ENCODE assay signal across 20 cellular contexts in genomic region chr3:143349455-143349854, GRCh38.
DNase-seq lines count a peak whose midpoint lies in the region; ATAC-seq lines count a peak whose summit lies in the region.
"Had no signal": no experiment of that assay in that cellular context is flagged by ENCODE, and none has a peak within 500 bp of the region (broad histone marks: within the 10 kb centered on the region; RNA-seq: fewer than 3 reads in every experiment).

No MANE protein-coding gene starts in this region.

- H3K27me3 Mint-ChIP-seq in T-cell: no peaks in the 10 kb centered on the region
- H3K27me3 Mint-ChIP-seq in stimulated activated naive CD8-positive, alpha-beta T cell treated with anti-CD3 and anti-CD28 coated beads, Interleukin-15, amount 100 ng/mL, for 72 hours: no peaks in the 10 kb centered on the region
- H3K27me3 Mint-ChIP-seq: central memory CD8-positive, alpha-beta T cell had no signal

- DNase-seq in activated naive CD4-positive, alpha-beta T cell treated with anti-CD3 and anti-CD28 coated beads, Interleukin-2, amount 50 U/mL, for 72 hours (ENCODE audit: low spot score in 2 of 2): no peak
- no peak for DNase-seq in activated naive CD4-positive, alpha-beta T cell (lab: John Stamatoyannopoulos, UW)
- DNase-seq in T-cell (no peak), DMS153 treated with DMSO at 0.1 percent for 48 hours (lab: John Stamatoyannopoulos, UW; ENCODE audit: unreplicated experiment) (no peak), NCI-H345 treated with DMSO at 0.1 percent for 48 hours (lab: John Stamatoyannopoulos, UW; ENCODE audit: unreplicated experiment) (no peak)
- DNase-seq in stimulated activated naive CD8-positive, alpha-beta T cell treated with anti-CD3 and anti-CD28 coated beads, Interleukin-15, amount 100 ng/mL, for 72 hours: no peak
- DNase-seq: activated CD4-positive, CD25-positive, alpha-beta regulatory T cell treated with anti-CD3 and anti-CD28 coated beads, Interleukin-2, amount 50 U/mL, for 72 hours; endodermal cell; foreskin keratinocyte; kidney glomerular epithelial cell; lower lobe of right lung; mucosa of descending colon; NCI-H345; stimulated activated CD4-positive, alpha-beta T cell treated with anti-CD3 and anti-CD28 coated beads, Interleukin-2, amount 100 ng/mL, for 48 hours; upper lobe of right lung had no signal

- POLR2A ChIA-PET in T-cell (lab: Charles Lee): no interaction called here

- H3K4me1 Mint-ChIP-seq in T-cell: peaks cover 41 to 61% (median 58%) of the 10 kb centered on the region in 3 donors
- H3K4me1 Mint-ChIP-seq in stimulated activated naive CD8-positive, alpha-beta T cell treated with anti-CD3 and anti-CD28 coated beads, Interleukin-15, amount 100 ng/mL, for 72 hours: peaks cover 21% of the 10 kb centered on the region

- peaks cover 0 to 8% of the 10 kb centered on the region in 2 donors for H3K9me3 Mint-ChIP-seq in activated naive CD4-positive, alpha-beta T cell treated with anti-CD3 and anti-CD28 coated beads, Interleukin-2, amount 50 U/mL, for 72 hours
- peaks cover 0 to 5% (median 4%) of the 10 kb centered on the region in 3 donors for H3K9me3 Mint-ChIP-seq in T-cell
- H3K9me3 Mint-ChIP-seq in stimulated activated naive CD8-positive, alpha-beta T cell treated with anti-CD3 and anti-CD28 coated beads, Interleukin-15, amount 100 ng/mL, for 72 hours: peaks cover 0 to 8% of the 10 kb centered on the region in 2 donors
- H3K9me3 Mint-ChIP-seq: activated T-helper 1 cell treated with anti-CD3 and anti-CD28 coated beads, Interleukin-12 subunit alpha, Interleukin-12 subunit beta, Interleukin-2, Interleukin-4 antibody, amounts not matched to agents 30 ng/mL and 10 ng/mL and 1 ng/mL, durations not matched to agents 14 hours and 24 hours and 36 hours; central memory CD8-positive, alpha-beta T cell; endodermal cell had no signal

- no peak overlapping the region for H3K27ac Mint-ChIP-seq in activated naive CD4-positive, alpha-beta T cell treated with anti-CD3 and anti-CD28 coated beads, Interleukin-2, amount 50 U/mL, for 72 hours
- H3K27ac Mint-ChIP-seq in T-cell: peak overlapping the region; percentile 40 to 71
- H3K27ac Mint-ChIP-seq in stimulated activated naive CD8-positive, alpha-beta T cell treated with anti-CD3 and anti-CD28 coated beads, Interleukin-15, amount 100 ng/mL, for 72 hours: no peak overlapping the region
- H3K27ac Mint-ChIP-seq: activated T-helper 1 cell treated with anti-CD3 and anti-CD28 coated beads, Interleukin-12 subunit alpha, Interleukin-12 subunit beta, Interleukin-2, Interleukin-4 antibody, amounts not matched to agents 30 ng/mL and 10 ng/mL and 1 ng/mL, durations not matched to agents 14 hours and 24 hours and 36 hours; dendritic cell treated with granulocyte-macrophage colony-stimulating factor and Interleukin-4, amounts not matched to agents 40 ng/mL and 50 ng/mL, for 4 days; endodermal cell had no signal

- ATAC-seq in activated naive CD4-positive, alpha-beta T cell treated with anti-CD3 and anti-CD28 coated beads, Interleukin-2, amount 50 U/mL, for 72 hours: peak; percentile 90 to 98
- ATAC-seq in GM18867 (IDR thresholded peaks at IDR 0.05; ENCODE audit: unreplicated experiment): peak; percentile 43
- ATAC-seq in T-cell (replicated peaks in 1 of 4): no peak
- peak; percentile 88 for ATAC-seq in stimulated activated naive CD8-positive, alpha-beta T cell treated with anti-CD3 and anti-CD28 coated beads, Interleukin-15, amount 100 ng/mL, for 72 hours
- no peak for ATAC-seq in HG02970 (IDR thresholded peaks at IDR 0.05; ENCODE audit: low FRiP score, unreplicated experiment)
- ATAC-seq: foreskin keratinocyte, lower lobe of right lung, mucosa of descending colon, upper lobe of right lung had no signal

- CTCF ChIA-PET in T-cell (lab: Charles Lee): interaction anchor here in 1 of 2 donors (0.6 kb wide), 1 partner anchor 38 kb away, joined by 4 read pairs; no protein-coding TSS in a partner anchor

- H3K4me3 Mint-ChIP-seq in T-cell: no peak overlapping the region
- H3K4me3 Mint-ChIP-seq in stimulated activated naive CD8-positive, alpha-beta T cell treated with anti-CD3 and anti-CD28 coated beads, Interleukin-15, amount 100 ng/mL, for 72 hours: no peak overlapping the region
- H3K4me3 Mint-ChIP-seq: activated T-helper 1 cell treated with anti-CD3 and anti-CD28 coated beads, Interleukin-12 subunit alpha, Interleukin-12 subunit beta, Interleukin-2, Interleukin-4 antibody, amounts not matched to agents 30 ng/mL and 10 ng/mL and 1 ng/mL, durations not matched to agents 14 hours and 24 hours and 36 hours; central memory CD8-positive, alpha-beta T cell; dendritic cell treated with granulocyte-macrophage colony-stimulating factor and Interleukin-4, amounts not matched to agents 40 ng/mL and 50 ng/mL, for 4 days; endodermal cell had no signal

- H3K36me3 Mint-ChIP-seq in activated naive CD4-positive, alpha-beta T cell treated with anti-CD3 and anti-CD28 coated beads, Interleukin-2, amount 50 U/mL, for 72 hours: peaks cover 0 to 10% of the 10 kb centered on the region in 2 donors
- H3K36me3 Mint-ChIP-seq in T-cell: peaks cover 20% of the 10 kb centered on the region

Comparison
In these comparisons a context has a peak if more than half of its experiments do, and no peak if none do; other contexts are left out.
1. ATAC-seq: peak in activated naive CD4-positive, alpha-beta T cell treated with anti-CD3 and anti-CD28 coated beads, Interleukin-2, amount 50 U/mL, for 72 hours (2 of 2), GM18867 (single experiment) and stimulated activated naive CD8-positive, alpha-beta T cell treated with anti-CD3 and anti-CD28 coated beads, Interleukin-15, amount 100 ng/mL, for 72 hours (single experiment); none in T-cell (0 of 4) and HG02970 (single experiment).
2. H3K27ac Mint-ChIP-seq: peak in T-cell (2 of 2); none in activated naive CD4-positive, alpha-beta T cell treated with anti-CD3 and anti-CD28 coated beads, Interleukin-2, amount 50 U/mL, for 72 hours (0 of 2) and stimulated activated naive CD8-positive, alpha-beta T cell treated with anti-CD3 and anti-CD28 coated beads, Interleukin-15, amount 100 ng/mL, for 72 hours (0 of 2).